Comparison of ENCODE assay signal across 7 cellular contexts in the genomic region with DNA sequence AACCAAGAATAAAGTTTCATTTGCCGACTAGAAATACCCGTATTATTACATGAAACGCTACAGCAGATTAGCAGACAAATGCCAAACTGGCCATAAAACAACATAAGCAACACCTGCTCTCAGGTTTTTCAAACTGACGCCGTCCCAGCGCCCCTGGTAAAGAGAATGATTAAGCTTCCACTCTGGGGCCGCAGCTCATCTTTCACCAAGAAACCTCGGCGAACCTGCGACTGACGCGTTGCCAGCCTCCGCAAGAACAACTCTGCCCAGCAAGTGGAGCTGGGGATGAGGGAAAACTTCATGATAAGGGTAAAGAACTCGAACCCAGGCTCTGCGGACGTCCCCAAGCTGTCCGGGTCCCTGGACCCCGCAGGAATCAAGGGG. TPM values are rescaled to one million over a fixed set of nuclear protein-coding genes. Genes with fewer than 3 reads are reported as not detected.
DNase-seq lines count a peak whose midpoint lies in the region; ATAC-seq and TF ChIP-seq lines count a peak whose summit lies in the region.

No MANE protein-coding gene starts in this region.

- H3K4me3 ChIP-seq in HEK293 (ENCODE audit: low read depth, low read length) (peak overlapping the region; percentile 67), breast epithelium (peak overlapping the region; percentile 66 to 92 (median 88)), lower leg skin (ENCODE audit: low read depth, poor library complexity, severe bottlenecking) (peak overlapping the region; percentile 70), transverse colon (peak overlapping the region; percentile 65 to 95 (median 69))

- peak overlapping the region; percentile 89 for H3K27ac ChIP-seq in HEK293 (ENCODE audit: extremely low read depth, low read depth, low read length)
- peak overlapping the region; percentile 95 for H3K27ac ChIP-seq in breast epithelium
- H3K27ac ChIP-seq in transverse colon = peak overlapping the region; percentile 92 to 98 (median 96)

- no peak for TF ChIP-seq EP300 in transverse colon (IDR thresholded peaks at IDR 0.05; ENCODE audit: low read depth)

- H3K27me3 ChIP-seq in breast epithelium = no peaks in the 10 kb centered on the region
- H3K27me3 ChIP-seq in transverse colon = no peaks in the 10 kb centered on the region

- in situ Hi-C loops in transverse colon (cut with MboI; ENCODE audit: low pct_ligation_motif_present in 1 of 4, low pct_unique_long_range_greater_than_20kb in 1 of 4, low sequenced_read_pairs in 3 of 4) = loop anchor here in 3 of 4 donors (25.0 kb wide), 2 partner anchors 355 to 430 kb away; partner anchors contain the start of gene GNPTAB (in 3 of the 3)

- CTCF ChIA-PET in HEK293 (lab: Yijun Ruan, JAX) = interaction anchor here (0.7 to 1.1 kb wide), 3 partner anchors 11 to 433 kb away, joined by 3 to 6 read pairs (median 3); no protein-coding TSS in a partner anchor

- TF ChIP-seq POLR2A in breast epithelium (IDR thresholded peaks at IDR 0.05) (no peak), lower leg skin (IDR thresholded peaks at IDR 0.05) (no peak), transverse colon (IDR thresholded peaks at IDR 0.05) (no peak)

- H3K4me1 ChIP-seq in HEK293 (ENCODE audit: control insufficient read depth, insufficient read depth, low read length) (no peaks in the 10 kb centered on the region; the same call in 1 of the 2 replicates), breast epithelium (peaks cover 0 to 17% of the 10 kb centered on the region in 2 donors), transverse colon (peaks cover 7 to 31% (median 23%) of the 10 kb centered on the region in 4 donors)

- peaks cover 6 to 9% of the 10 kb centered on the region in 2 experiments for H3K36me3 ChIP-seq in HEK293 (ENCODE audit: control insufficient read depth in 2 of 2, insufficient read depth in 1 of 2, low read length in 2 of 2)
- H3K36me3 ChIP-seq in breast epithelium = no peaks in the 10 kb centered on the region
- H3K36me3 ChIP-seq in transverse colon = no peaks in the 10 kb centered on the region

- 0% methylated on average over 17 to 18 of the region's 18 CpGs for WGBS in lower leg skin, 2 donors
- 0 to 1% methylated on average over 12 to 18 of the region's 18 CpGs for WGBS in transverse colon (ENCODE audit: low coverage in 1 of 2), 2 donors

- DNase-seq in NCI-H460 (ENCODE audit: extremely low read depth, low read depth) (peak; percentile 5), breast epithelium (ENCODE audit: low spot score in 2 of 2) (no peak), lower leg skin (ENCODE audit: low spot score in 2 of 2) (no peak), transverse colon (no peak), epidermal melanocyte (ENCODE audit: insufficient read length, low spot score) (no peak)

- H3K9me3 ChIP-seq in HEK293 (ENCODE audit: control insufficient read depth, insufficient read depth, low read depth, low read length) = no peaks in the 10 kb centered on the region
- no peaks in the 10 kb centered on the region for H3K9me3 ChIP-seq in breast epithelium
- no peaks in the 10 kb centered on the region for H3K9me3 ChIP-seq in transverse colon

- intact Hi-C loops in breast epithelium (cut with DNase I; ENCODE audit: low total_unique reads) = no loop called here
- intact Hi-C loops in lower leg skin (cut with DNase I; ENCODE audit: low total_unique reads) = no loop called here
- intact Hi-C loops in transverse colon (cut with DNase I; ENCODE audit: low total_unique reads) = no loop called here

- TF ChIP-seq CTCF in HEK293 (tag by site-specific recombination; IDR thresholded peaks at IDR 0.05) (no peak), breast epithelium (IDR thresholded peaks at IDR 0.05) (no peak), lower leg skin (IDR thresholded peaks at IDR 0.05) (no peak), transverse colon (IDR thresholded peaks at IDR 0.05) (no peak)

- POLR2A ChIA-PET in HEK293 (lab: Yijun Ruan, JAX) = interaction anchor here (1.0 to 1.3 kb wide), 3 partner anchors 9 to 53 kb away, joined by 3 to 5 read pairs (median 4); no protein-coding TSS in a partner anchor

- ATAC-seq in GM18508 (IDR thresholded peaks at IDR 0.05; ENCODE audit: insufficient read depth, unreplicated experiment) = peak; percentile 16

TF ChIP-seq in HEK293, 187 proteins besides CTCF, POLR2A, EP300 and RAD21:
- TF ChIP-seq ZFHX2 (tag by site-specific recombination; conservative IDR thresholded peaks at IDR 0.05) (no peak), ZNF704 (tag by site-specific recombination; IDR thresholded peaks at IDR 0.05) (no peak), OSR2 (tag by site-specific recombination; IDR thresholded peaks at IDR 0.05) (no peak), ZNF211 (tag by site-specific recombination; IDR thresholded peaks at IDR 0.05; ENCODE audit: low read depth) (no peak)
- TF ChIP-seq, protein P1, sequence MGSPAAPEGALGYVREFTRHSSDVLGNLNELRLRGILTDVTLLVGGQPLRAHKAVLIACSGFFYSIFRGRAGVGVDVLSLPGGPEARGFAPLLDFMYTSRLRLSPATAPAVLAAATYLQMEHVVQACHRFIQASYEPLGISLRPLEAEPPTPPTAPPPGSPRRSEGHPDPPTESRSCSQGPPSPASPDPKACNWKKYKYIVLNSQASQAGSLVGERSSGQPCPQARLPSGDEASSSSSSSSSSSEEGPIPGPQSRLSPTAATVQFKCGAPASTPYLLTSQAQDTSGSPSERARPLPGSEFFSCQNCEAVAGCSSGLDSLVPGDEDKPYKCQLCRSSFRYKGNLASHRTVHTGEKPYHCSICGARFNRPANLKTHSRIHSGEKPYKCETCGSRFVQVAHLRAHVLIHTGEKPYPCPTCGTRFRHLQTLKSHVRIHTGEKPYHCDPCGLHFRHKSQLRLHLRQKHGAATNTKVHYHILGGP (tag by site-specific recombination; IDR thresholded peaks at IDR 0.05) = no peak

RNA-seq across cellular contexts. Expression of gene ARL1, which starts 0.5 kb away (rescaled TPM):
- total RNA-seq in NCI-H460 (2014; rRNA removed; shearing (Covaris generic)) = 86.9 and 90.1 TPM in 2 replicates
- polyA plus RNA-seq in NCI-H460 (2014; cell fraction: nucleus; rRNA removed) = 43.7 and 57.3 TPM in 2 replicates
- 100 to 1,000 TPM in 1 of 3 donors, 10 to 100 TPM in 2; 65.1 to 102 (median 89.1) TPM for total RNA-seq in breast epithelium
- 10 to 100 TPM; 22.5 to 50.0 (median 36.7) TPM for total RNA-seq in lower leg skin
- total RNA-seq in transverse colon = 10 to 100 TPM in 3 of 4 donors, 1 to 10 TPM in 1; 5.6 to 76.1 (median 42.1) TPM
